Comparison of ENCODE assay signal across 2 cellular contexts in the genomic region with DNA sequence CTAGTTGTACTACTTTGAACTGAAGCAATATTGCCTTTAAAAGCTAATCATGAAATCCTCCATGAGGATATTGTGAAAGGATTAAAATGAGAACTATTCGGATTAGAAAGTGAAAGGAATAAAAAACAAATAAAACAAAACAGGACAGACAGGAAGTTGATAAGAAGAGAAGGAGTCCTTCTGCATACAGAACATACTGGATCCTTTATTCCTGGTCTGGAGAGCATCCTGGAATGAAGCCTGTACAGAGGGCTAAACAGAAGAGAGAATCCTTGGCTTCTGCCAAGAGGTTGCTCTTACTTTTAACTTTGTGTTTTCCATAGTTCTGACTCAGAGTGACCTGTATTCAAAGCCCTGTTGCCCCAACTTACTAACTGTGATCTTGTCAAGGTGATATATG.
TF ChIP-seq lines count a peak whose summit lies in the region.

No MANE protein-coding gene starts in this region.

TF ChIP-seq in A549, 52 proteins besides CTCF, POLR2A, EP300 and RAD21 (continued from another document):
- TF ChIP-seq GATA3 (IDR thresholded peaks at IDR 0.05; ENCODE audit: borderline replicate concordance) (no peak), TFCP2L1 (CRISPR knock-in tag; IDR thresholded peaks at IDR 0.05) (no peak), ZNF302 (CRISPR knock-in tag; IDR thresholded peaks at IDR 0.05) (no peak), RNF2 (IDR thresholded peaks at IDR 0.05; ENCODE audit: borderline replicate concordance, low read depth) (no peak), EHMT2 (IDR thresholded peaks at IDR 0.05; ENCODE audit: low read depth) (no peak), CHD4 (IDR thresholded peaks at IDR 0.05; ENCODE audit: borderline replicate concordance) (no peak), NFE2L2 (conservative IDR thresholded peaks at IDR 0.05; ENCODE audit: low read length) (no peak), E2F6 (IDR thresholded peaks at IDR 0.05; ENCODE audit: borderline replicate concordance, low read depth) (no peak), HEYL (CRISPR knock-in tag; IDR thresholded peaks at IDR 0.05) (no peak), NR3C1 (IDR thresholded peaks at IDR 0.05) (no peak), PHF8 (IDR thresholded peaks at IDR 0.05; ENCODE audit: borderline replicate concordance, low read depth) (no peak), MAFK (IDR thresholded peaks at IDR 0.05; ENCODE audit: partially characterized antibody) (no peak), EHF (CRISPR knock-in tag; IDR thresholded peaks at IDR 0.05) (no peak), JUNB (IDR thresholded peaks at IDR 0.05) (no peak)
- TF ChIP-seq, protein P1, sequence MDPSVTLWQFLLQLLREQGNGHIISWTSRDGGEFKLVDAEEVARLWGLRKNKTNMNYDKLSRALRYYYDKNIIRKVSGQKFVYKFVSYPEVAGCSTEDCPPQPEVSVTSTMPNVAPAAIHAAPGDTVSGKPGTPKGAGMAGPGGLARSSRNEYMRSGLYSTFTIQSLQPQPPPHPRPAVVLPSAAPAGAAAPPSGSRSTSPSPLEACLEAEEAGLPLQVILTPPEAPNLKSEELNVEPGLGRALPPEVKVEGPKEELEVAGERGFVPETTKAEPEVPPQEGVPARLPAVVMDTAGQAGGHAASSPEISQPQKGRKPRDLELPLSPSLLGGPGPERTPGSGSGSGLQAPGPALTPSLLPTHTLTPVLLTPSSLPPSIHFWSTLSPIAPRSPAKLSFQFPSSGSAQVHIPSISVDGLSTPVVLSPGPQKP (IDR thresholded peaks at IDR 0.05; ENCODE audit: low read depth, low read length) = no peak
- TF ChIP-seq, protein P2, sequence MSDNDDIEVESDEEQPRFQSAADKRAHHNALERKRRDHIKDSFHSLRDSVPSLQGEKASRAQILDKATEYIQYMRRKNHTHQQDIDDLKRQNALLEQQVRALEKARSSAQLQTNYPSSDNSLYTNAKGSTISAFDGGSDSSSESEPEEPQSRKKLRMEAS (IDR thresholded peaks at IDR 0.05) = no peak

TF ChIP-seq in IMR-90, 13 proteins besides CTCF, POLR2A, EP300 and RAD21 (continued from another document):
- TF ChIP-seq, protein P1 (IDR thresholded peaks at IDR 0.05; ENCODE audit: borderline replicate concordance, low read depth, low read length) = no peak
- TF ChIP-seq FOS (IDR thresholded peaks at IDR 0.05; ENCODE audit: low read depth, low read length) = no peak
- no peak for TF ChIP-seq MXI1 (IDR thresholded peaks at IDR 0.05; ENCODE audit: borderline replicate concordance, low read depth, low read length)
- TF ChIP-seq SMC3 (IDR thresholded peaks at IDR 0.05; ENCODE audit: low read depth, low read length) = no peak
- TF ChIP-seq MAFK (IDR thresholded peaks at IDR 0.05; ENCODE audit: low read depth, low read length) = no peak
- TF ChIP-seq CHD1 (IDR thresholded peaks at IDR 0.05; ENCODE audit: low read depth, low read length) = no peak
- TF ChIP-seq RCOR1 (IDR thresholded peaks at IDR 0.05; ENCODE audit: insufficient replicate concordance, low read length) = no peak
- no peak for TF ChIP-seq CEBPB (IDR thresholded peaks at IDR 0.05; ENCODE audit: low read depth, low read length)
- no peak for TF ChIP-seq USF2 (IDR thresholded peaks at IDR 0.05; ENCODE audit: low read depth, low read length)
- TF ChIP-seq MAZ (IDR thresholded peaks at IDR 0.05; ENCODE audit: borderline replicate concordance, low read depth, low read length) = no peak
- no peak for TF ChIP-seq BHLHE40 (IDR thresholded peaks at IDR 0.05; ENCODE audit: low read depth, low read length)
- no peak for TF ChIP-seq RFX5 (IDR thresholded peaks at IDR 0.05; ENCODE audit: low read depth, low read length)
